ENCODE assay signal across 9 cellular contexts in the genomic region with DNA sequence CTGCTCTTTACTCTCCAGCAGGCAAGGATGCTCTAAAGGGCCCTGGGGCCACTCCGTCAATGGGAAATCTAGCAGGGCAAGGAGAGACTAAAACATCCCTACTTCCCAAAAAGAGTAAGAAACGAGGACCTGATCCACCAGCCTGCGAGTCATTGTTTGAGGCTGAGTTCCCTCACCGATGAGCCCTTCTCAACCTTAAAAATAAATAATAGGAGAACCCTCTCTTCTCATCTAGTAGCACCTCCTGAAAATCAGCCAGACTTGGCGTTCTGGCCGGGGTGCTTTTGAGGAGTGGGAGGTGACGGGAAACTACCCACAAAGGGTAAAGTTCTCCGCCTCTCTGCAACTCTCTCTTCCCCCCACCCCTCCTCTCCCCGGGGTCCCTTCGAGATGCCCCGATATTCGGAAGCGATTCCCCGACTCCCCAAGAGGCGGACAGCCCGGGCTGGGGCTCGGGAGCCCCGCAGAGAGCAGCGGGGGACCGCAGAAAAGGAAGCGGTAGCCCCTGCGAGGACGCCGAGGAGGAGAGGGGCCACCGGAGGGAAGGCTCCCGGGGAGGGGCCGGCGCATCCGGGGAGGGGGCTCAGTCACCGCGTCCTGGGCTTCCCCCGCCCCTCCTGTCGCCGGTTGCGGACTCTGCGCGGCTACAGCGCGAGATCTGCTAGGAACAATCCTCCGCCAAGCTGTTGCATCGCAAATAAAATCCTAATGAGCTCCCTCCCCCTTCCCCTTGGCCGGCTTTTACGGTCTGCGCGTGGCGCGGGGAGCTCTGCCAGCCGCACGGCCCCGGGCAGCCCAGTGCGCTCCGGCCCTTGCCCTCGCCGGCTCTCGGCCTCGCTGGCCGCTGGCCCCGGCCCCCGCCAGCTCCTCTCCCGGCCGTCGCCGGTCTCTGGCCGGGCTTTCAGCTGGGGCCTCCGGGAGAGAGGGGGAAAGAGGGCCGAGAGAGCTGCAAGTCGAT. TPM values are rescaled to one million over a fixed set of nuclear protein-coding genes. Genes with fewer than 3 reads are reported as not detected.
A peak's percentile ranks its signal among the peaks of the same experiment; 100 is the strongest.
DNase-seq lines count a peak whose midpoint lies in the region; ATAC-seq and TF ChIP-seq lines count a peak whose summit lies in the region.
"Had no signal": no experiment of that assay in that cellular context is flagged by ENCODE, and none has a peak within 500 bp of the region (broad histone marks: within the 10 kb centered on the region; RNA-seq: fewer than 3 reads in every experiment).

No MANE protein-coding gene starts in this region.

- no peaks in the 10 kb centered on the region for H3K9me3 Mint-ChIP-seq in natural killer cell

- H3K36me3 ChIP-seq in ES-I3 (ENCODE audit: insufficient read depth, low read length): no peaks in the 10 kb centered on the region

- peaks cover 78 to 81% of the 10 kb centered on the region in 2 donors for H3K27me3 Mint-ChIP-seq in natural killer cell (ENCODE audit: low read depth in 2 of 2)

- DNase-seq in NCI-H748 treated with DMSO at 0.1 percent for 48 hours (lab: John Stamatoyannopoulos, UW) (peak; percentile 27), dermis blood vessel endothelial cell (peak; percentile 60), natural killer cell (no peak), iPS-NIHi7 (ENCODE audit: extremely low spot score) (no peak)
- no peak for DNase-seq in stimulated activated CD4-positive, alpha-beta T cell treated with anti-CD3 and anti-CD28 coated beads, Interleukin-1b, Interleukin-23, amount 100 ng/mL, for 48 hours

- peak overlapping the region; percentile 89 for H3K4me3 Mint-ChIP-seq in natural killer cell

- H3K9ac ChIP-seq in ES-I3 (ENCODE audit: low read depth, low read length): peak overlapping the region; percentile 44; the same call in 1 of the 2 replicates

- intact Hi-C loops in natural killer cell (cut with micrococcal nuclease): loop anchor here (5.0 kb wide), 1 partner anchor 543 kb away; no protein-coding TSS in a partner anchor

- ATAC-seq in natural killer cell (peak in 2 of 3 donors; percentile 32 to 33), HG03025 (IDR thresholded peaks at IDR 0.05; ENCODE audit: low FRiP score, unreplicated experiment) (no peak), GM21528 (IDR thresholded peaks at IDR 0.05; ENCODE audit: low FRiP score, unreplicated experiment) (no peak)

- no peak for TF ChIP-seq CTCF in natural killer cell (IDR thresholded peaks at IDR 0.05)

- peaks cover 18 to 20% of the 10 kb centered on the region in 2 donors for H3K4me1 Mint-ChIP-seq in natural killer cell

- H3K27ac Mint-ChIP-seq in natural killer cell: peak overlapping the region in 1 of 2 donors; percentile 84

- no peaks in the 10 kb centered on the region for H3K9me3 ChIP-seq in ES-I3 (ENCODE audit: control insufficient read depth, insufficient read depth, low read length)

- peaks cover 8% of the 10 kb centered on the region for H3K4me1 ChIP-seq in ES-I3 (ENCODE audit: insufficient read depth, low read length)

- H3K36me3 Mint-ChIP-seq in natural killer cell: no peaks in the 10 kb centered on the region

RNA-seq across cellular contexts. Expression of a gene that starts 1.3 kb away (rescaled TPM):
- 0.47 and 1.0 TPM in 2 replicates for total RNA-seq in dermis blood vessel endothelial cell
- 1 to 10 TPM in 1 of 3 donors, under 1 TPM in 2; 0.12 to 1.0 (median 0.18) TPM for total RNA-seq in natural killer cell

RNA-seq across cellular contexts. Expression of a gene that starts 9.7 kb away (rescaled TPM):
- total RNA-seq in dermis blood vessel endothelial cell (1.2 and 4.1 TPM in 2 replicates), natural killer cell (not detected)

RNA-seq across cellular contexts. Expression of a gene that starts 14.0 kb away (rescaled TPM):
- 9.9 and 11.4 TPM in 2 replicates for total RNA-seq in dermis blood vessel endothelial cell
- 1 to 10 TPM in 1 of 3 donors, under 1 TPM in 2; 0.45 to 1.4 (median 0.97) TPM for total RNA-seq in natural killer cell

RNA-seq across cellular contexts. Expression of a gene that starts 20.0 kb away (rescaled TPM):
- total RNA-seq in dermis blood vessel endothelial cell: 7.5 and 11.9 TPM in 2 replicates
- total RNA-seq in natural killer cell: not detected

RNA-seq across cellular contexts. Expression of a gene that starts 31.2 kb away (rescaled TPM):
- total RNA-seq in dermis blood vessel endothelial cell (0.17 and 0.23 TPM in 2 replicates), natural killer cell (not detected)
- total RNA-seq: SK-MEL-5 had no signal

Comparison
In these comparisons a context has a peak if more than half of its experiments do, and no peak if none do; other contexts are left out.
1. DNase-seq: peak in NCI-H748 treated with DMSO at 0.1 percent for 48 hours (single experiment) and dermis blood vessel endothelial cell (single experiment); none in natural killer cell (single experiment), iPS-NIHi7 (single experiment) and stimulated activated CD4-positive, alpha-beta T cell treated with anti-CD3 and anti-CD28 coated beads, Interleukin-1b, Interleukin-23, amount 100 ng/mL, for 48 hours (single experiment).
2. ATAC-seq: peak in natural killer cell (2 of 3); none in HG03025 (single experiment) and GM21528 (single experiment).